18 cellular contexts compared by ENCODE assay signal in the genomic region with DNA sequence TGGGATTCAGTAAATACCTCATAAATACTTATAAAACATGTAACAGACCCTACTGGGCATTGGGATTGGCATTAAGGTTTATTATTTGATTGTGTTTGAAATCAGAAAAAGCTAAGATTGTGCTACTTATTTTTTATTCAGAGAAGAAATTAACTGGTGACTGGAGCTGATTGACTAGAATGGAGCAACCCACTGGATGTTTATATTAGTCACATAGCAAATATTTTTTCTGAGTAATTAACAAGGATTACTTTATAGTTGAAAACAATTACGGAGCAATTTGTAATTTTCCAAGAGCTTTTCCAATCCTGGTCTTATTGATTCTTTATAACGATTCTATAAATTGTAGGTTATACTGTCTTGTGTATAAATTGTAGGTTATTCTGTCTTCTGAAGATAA.
DNase-seq lines count a peak whose midpoint lies in the region; ATAC-seq and TF ChIP-seq lines count a peak whose summit lies in the region.
"Had no signal": no experiment of that assay in that cellular context is flagged by ENCODE, and none has a peak within 500 bp of the region (broad histone marks: within the 10 kb centered on the region; RNA-seq: fewer than 3 reads in every experiment).

No MANE protein-coding gene starts in this region.

- POLR2A ChIA-PET in SK-N-SH (lab: Yijun Ruan, JAX), result no interaction called here
- POLR2A ChIA-PET in CD4-positive, alpha-beta memory T cell (lab: Charles Lee; ENCODE audit: partially characterized antibody), result no interaction called here

- TF ChIP-seq EP300 in SK-N-SH (IDR thresholded peaks at IDR 0.05; ENCODE audit: borderline replicate concordance in 1 of 2, low read depth in 1 of 2, low read length in 1 of 2) (no peak), ovary (IDR thresholded peaks at IDR 0.05) (no peak)

- H3K27me3 ChIP-seq in SK-N-SH (ENCODE audit: insufficient read depth), result no peaks in the 10 kb centered on the region
- H3K27me3 ChIP-seq in RWPE2 (ENCODE audit: insufficient read depth, poor library complexity, severe bottlenecking), result no peaks in the 10 kb centered on the region
- no peaks in the 10 kb centered on the region for H3K27me3 ChIP-seq in ovary
- no peaks in the 10 kb centered on the region for H3K27me3 ChIP-seq in CD4-positive, alpha-beta memory T cell (ENCODE audit: insufficient read depth, low read length)
- H3K27me3 ChIP-seq: Peyer's patch had no signal

- no peak overlapping the region for H3K27ac Mint-ChIP-seq in CD4-positive, alpha-beta memory T cell
- H3K27ac Mint-ChIP-seq: T-helper 1 cell treated with Interleukin-12 subunit alpha and Interleukin-12 subunit beta and Interleukin-4 antibody, amounts not matched to agents 30 μg/mL and 1 μg/mL, for 36 hours had no signal

- H3K9me3 ChIP-seq in SK-N-SH (no peaks in the 10 kb centered on the region), RWPE2 (ENCODE audit: severe bottlenecking) (no peaks in the 10 kb centered on the region), ovary (no peaks in the 10 kb centered on the region)
- no peaks in the 10 kb centered on the region for H3K9me3 ChIP-seq in CD4-positive, alpha-beta memory T cell (ENCODE audit: control insufficient read depth in 1 of 2, low read length in 2 of 2)
- H3K9me3 ChIP-seq: HAP-1, Peyer's patch had no signal

- no peak for ATAC-seq in SK-N-SH treated with all-trans-retinoic acid at 6 μM for 48 hours
- peak; percentile 59; the same call in 2 of the 3 replicates for ATAC-seq in RWPE2 (ENCODE audit: low read depth)
- ATAC-seq in HG03439 (IDR thresholded peaks at IDR 0.05; ENCODE audit: unreplicated experiment), result no peak

- intact Hi-C loops in ovary (cut with DNase I), result no loop called here
- intact Hi-C loops in CD4-positive, alpha-beta memory T cell (cut with micrococcal nuclease), result no loop called here

- TF ChIP-seq RAD21 in SK-N-SH (IDR thresholded peaks at IDR 0.05; ENCODE audit: low read length), result no peak

- no peak overlapping the region; a peak in 1 of 4 replicates for H3K27ac ChIP-seq in SK-N-SH (ENCODE audit: low read depth in 2 of 2, low read length in 1 of 2)
- H3K27ac ChIP-seq in RWPE2 (ENCODE audit: poor library complexity, severe bottlenecking), result no peak overlapping the region
- H3K27ac ChIP-seq in ovary, result no peak overlapping the region
- H3K27ac ChIP-seq in CD4-positive, alpha-beta memory T cell (ENCODE audit: low read depth, low read length), result no peak overlapping the region
- H3K27ac ChIP-seq: 22Rv1, Peyer's patch had no signal

- H3K27me3 Mint-ChIP-seq in CD4-positive, alpha-beta memory T cell, result peaks cover 1 to 3% of the 10 kb centered on the region in 2 donors

- no peaks in the 10 kb centered on the region for H3K4me1 Mint-ChIP-seq in CD4-positive, alpha-beta memory T cell

- no peak for TF ChIP-seq POLR2A in ovary (IDR thresholded peaks at IDR 0.05)

- H3K4me3 Mint-ChIP-seq in CD4-positive, alpha-beta memory T cell, result no peak overlapping the region
- H3K4me3 Mint-ChIP-seq: T-helper 1 cell treated with Interleukin-12 subunit alpha and Interleukin-12 subunit beta and Interleukin-4 antibody, amounts not matched to agents 30 μg/mL and 1 μg/mL, for 36 hours had no signal

- H3K4me3 ChIP-seq in SK-N-SH (ENCODE audit: low read depth in 2 of 2, low read length in 1 of 2) (no peak overlapping the region), RWPE2 (ENCODE audit: severe bottlenecking) (no peak overlapping the region), fibroblast of mammary gland (ENCODE audit: control insufficient read depth, low read depth, low read length) (no peak overlapping the region), ovary (no peak overlapping the region)
- H3K4me3 ChIP-seq in CD4-positive, alpha-beta memory T cell (ENCODE audit: low read length in 2 of 2), result no peak overlapping the region
- H3K4me3 ChIP-seq: HAP-1, Peyer's patch had no signal

- no peak overlapping the region for H3K9ac ChIP-seq in SK-N-SH

- H3K79me2 ChIP-seq in SK-N-SH (ENCODE audit: insufficient read depth), result no peaks in the 10 kb centered on the region

- 73% methylated on average over 2 of the region's 2 CpGs for WGBS in SK-N-SH (ENCODE audit: low lambda C conversion rate)
- 84 to 89% (median 87%) methylated on average over 2 of the region's 2 CpGs for WGBS in ovary, 3 donors

- TF ChIP-seq CTCF in SK-N-SH (IDR thresholded peaks at IDR 0.05) (no peak), RWPE2 (IDR thresholded peaks at IDR 0.05; ENCODE audit: poor library complexity, severe bottlenecking) (no peak), fibroblast of mammary gland (conservative IDR thresholded peaks at IDR 0.05; ENCODE audit: control insufficient read depth, insufficient read depth, low read depth, low read length) (no peak), ovary (IDR thresholded peaks at IDR 0.05) (no peak)

- H2AFZ ChIP-seq in SK-N-SH (ENCODE audit: low read depth), result peak overlapping the region; percentile 45; the same call in 1 of the 2 replicates

- peaks cover 17% of the 10 kb centered on the region for H3F3A ChIP-seq in SK-N-SH (replicated peaks; ENCODE audit: insufficient read depth)

- no peaks in the 10 kb centered on the region for H3K9me2 ChIP-seq in SK-N-SH

- H4K20me1 ChIP-seq in SK-N-SH (ENCODE audit: insufficient read depth), result no peaks in the 10 kb centered on the region

- DNase-seq in SK-N-SH, result no peak
- no peak for DNase-seq in RWPE2 (ENCODE audit: low spot score)
- peak; percentile 54 for DNase-seq in fibroblast of mammary gland (ENCODE audit: low read depth)
- DNase-seq in ovary, result no peak
- DNase-seq in DMS79 (lab: John Stamatoyannopoulos, UW), result no peak
- no peak for DNase-seq in CD4-positive, alpha-beta memory T cell
- DNase-seq: C1 segment of cervical spinal cord, KG1, NCI-H1436, NCI-H2029 treated with DMSO at 0.1 percent for 48 hours, NCI-H510A, Peyer's patch, SHP77 had no signal

- H3K4me1 ChIP-seq in SK-N-SH (ENCODE audit: control insufficient read depth in 1 of 2, insufficient read depth in 2 of 2, low read depth in 1 of 2, low read length in 1 of 2) (peaks cover 8 to 10% of the 10 kb centered on the region in 2 experiments; a peak in 3 of 4 replicates), RWPE2 (ENCODE audit: insufficient read depth, poor library complexity, severe bottlenecking) (peaks cover 4% of the 10 kb centered on the region), ovary (ENCODE audit: insufficient read depth) (no peaks in the 10 kb centered on the region)
- no peaks in the 10 kb centered on the region for H3K4me1 ChIP-seq in CD4-positive, alpha-beta memory T cell (ENCODE audit: insufficient read depth, low read length)
- H3K4me1 ChIP-seq: HAP-1, Peyer's patch had no signal

- CTCF ChIA-PET in SK-N-SH (lab: Yijun Ruan, JAX), result interaction anchor here (0.6 to 1.6 kb wide), 3 partner anchors 12 to 1377 kb away, joined by 3 to 4 read pairs (median 3); no protein-coding TSS in a partner anchor
- CTCF ChIA-PET in CD4-positive, alpha-beta memory T cell (lab: Charles Lee; ENCODE audit: partially characterized antibody), result no interaction called here

- peaks cover 0 to 2% (median 0%) of the 10 kb centered on the region in 8 donors for H3K9me3 Mint-ChIP-seq in CD4-positive, alpha-beta memory T cell
- H3K9me3 Mint-ChIP-seq: T-helper 1 cell treated with Interleukin-12 subunit alpha and Interleukin-12 subunit beta and Interleukin-4 antibody, amounts not matched to agents 30 μg/mL and 1 μg/mL, for 36 hours had no signal

- H3K4me2 ChIP-seq in SK-N-SH, result no peak overlapping the region

- H3K36me3 Mint-ChIP-seq in CD4-positive, alpha-beta memory T cell, result no peaks in the 10 kb centered on the region

- H3K36me3 ChIP-seq in SK-N-SH (replicated peaks in 1 of 2; ENCODE audit: control insufficient read depth in 1 of 2, insufficient read depth in 2 of 2, low read length in 1 of 2) (no peaks in the 10 kb centered on the region), RWPE2 (ENCODE audit: low read depth) (no peaks in the 10 kb centered on the region), ovary (no peaks in the 10 kb centered on the region)
- no peaks in the 10 kb centered on the region for H3K36me3 ChIP-seq in CD4-positive, alpha-beta memory T cell (ENCODE audit: insufficient read depth, low read length)
- H3K36me3 ChIP-seq: HAP-1, Peyer's patch had no signal

TF ChIP-seq in SK-N-SH, 30 proteins besides CTCF, POLR2A, EP300 and RAD21 (continues in another document):
- TF ChIP-seq TAF1 (IDR thresholded peaks at IDR 0.05; ENCODE audit: borderline replicate concordance, low read depth, low read length) (no peak), RXRA (IDR thresholded peaks at IDR 0.05; ENCODE audit: borderline replicate concordance, low read depth) (no peak), NFIC (IDR thresholded peaks at IDR 0.05; ENCODE audit: borderline replicate concordance) (no peak), EZH2phosphoT487 (IDR thresholded peaks at IDR 0.05; ENCODE audit: borderline replicate concordance, low read depth) (no peak), RFX5 (IDR thresholded peaks at IDR 0.05; ENCODE audit: low read length) (no peak)
- TF ChIP-seq, protein P1, sequence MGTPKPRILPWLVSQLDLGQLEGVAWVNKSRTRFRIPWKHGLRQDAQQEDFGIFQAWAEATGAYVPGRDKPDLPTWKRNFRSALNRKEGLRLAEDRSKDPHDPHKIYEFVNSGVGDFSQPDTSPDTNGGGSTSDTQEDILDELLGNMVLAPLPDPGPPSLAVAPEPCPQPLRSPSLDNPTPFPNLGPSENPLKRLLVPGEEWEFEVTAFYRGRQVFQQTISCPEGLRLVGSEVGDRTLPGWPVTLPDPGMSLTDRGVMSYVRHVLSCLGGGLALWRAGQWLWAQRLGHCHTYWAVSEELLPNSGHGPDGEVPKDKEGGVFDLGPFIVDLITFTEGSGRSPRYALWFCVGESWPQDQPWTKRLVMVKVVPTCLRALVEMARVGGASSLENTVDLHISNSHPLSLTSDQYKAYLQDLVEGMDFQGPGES (IDR thresholded peaks at IDR 0.05; ENCODE audit: low read depth, low read length), result no peak

TF ChIP-seq in SK-N-SH treated with all-trans-retinoic acid at 6 μM for 48 hours, 23 proteins besides CTCF, POLR2A, EP300 and RAD21:
- TF ChIP-seq PPARA (CRISPR knock-in tag; IDR thresholded peaks at IDR 0.05; ENCODE audit: borderline replicate concordance), result no peak
